11 cellular contexts compared by ENCODE assay signal in genomic region chr20:25238319-25239037, GRCh38. TPM values are rescaled to one million over a fixed set of nuclear protein-coding genes. Genes with fewer than 3 reads are reported as not detected.
A peak's percentile ranks its signal among the peaks of the same experiment; 100 is the strongest.
DNase-seq lines count a peak whose midpoint lies in the region; ATAC-seq, FAIRE-seq and TF ChIP-seq lines count a peak whose summit lies in the region.
"Had no signal": no experiment of that assay in that cellular context is flagged by ENCODE, and none has a peak within 500 bp of the region (broad histone marks: within the 10 kb centered on the region; RNA-seq: fewer than 3 reads in every experiment).

No MANE protein-coding gene starts in this region.

- DNase-seq in cardiac septum (ENCODE audit: low spot score) (peak; percentile 50), left ventricle myocardium superior (no peak), foreskin keratinocyte (peak; percentile 32 to 53), transverse colon (no peak), kidney tubule cell (ENCODE audit: low spot score) (no peak), frontal cortex (ENCODE audit: low spot score in 2 of 2) (no peak)
- no peak for DNase-seq in activated T-helper 2 cell treated with anti-CD3 and anti-CD28 coated beads, Interferon-gamma antibody, Interleukin-2, Interleukin-4, amounts not matched to agents 10 μg/mL and 5 μg/mL and 100 μg/mL, durations not matched to agents 14 hours and 24 hours and 36 hours (ENCODE audit: low spot score)
- no peak for DNase-seq in stimulated activated naive CD4-positive, alpha-beta T cell (lab: John Stamatoyannopoulos, UW)
- DNase-seq: CD4-positive, alpha-beta T cell; NCI-H510A had no signal

- peak overlapping the region; percentile 87 for H3K27ac Mint-ChIP-seq in activated T-helper 2 cell treated with anti-CD3 and anti-CD28 coated beads, Interferon-gamma antibody, Interleukin-2, Interleukin-4, amounts not matched to agents 10 μg/mL and 5 μg/mL and 100 μg/mL, durations not matched to agents 14 hours and 24 hours and 36 hours
- H3K27ac Mint-ChIP-seq: CD4-positive, alpha-beta T cell had no signal

- peak overlapping the region; percentile 93 for H3K27ac ChIP-seq in foreskin keratinocyte
- peak overlapping the region; percentile 56 to 76 (median 64) for H3K27ac ChIP-seq in transverse colon

- H3K4me1 Mint-ChIP-seq in activated T-helper 2 cell treated with anti-CD3 and anti-CD28 coated beads, Interferon-gamma antibody, Interleukin-2, Interleukin-4, amounts not matched to agents 10 μg/mL and 5 μg/mL and 100 μg/mL, durations not matched to agents 14 hours and 24 hours and 36 hours (ENCODE audit: low read depth) = peaks cover 16% of the 10 kb centered on the region

- no peaks in the 10 kb centered on the region for H3K9me3 Mint-ChIP-seq in activated T-helper 2 cell treated with anti-CD3 and anti-CD28 coated beads, Interferon-gamma antibody, Interleukin-2, Interleukin-4, amounts not matched to agents 10 μg/mL and 5 μg/mL and 100 μg/mL, durations not matched to agents 14 hours and 24 hours and 36 hours
- H3K9me3 Mint-ChIP-seq: CD4-positive, alpha-beta T cell had no signal

- peak overlapping the region; percentile 32 for H3K4me3 Mint-ChIP-seq in activated T-helper 2 cell treated with anti-CD3 and anti-CD28 coated beads, Interferon-gamma antibody, Interleukin-2, Interleukin-4, amounts not matched to agents 10 μg/mL and 5 μg/mL and 100 μg/mL, durations not matched to agents 14 hours and 24 hours and 36 hours (ENCODE audit: low read depth)
- H3K4me3 Mint-ChIP-seq: CD4-positive, alpha-beta T cell had no signal

- no peak for FAIRE-seq in frontal cortex (lab: Jason Lieb, UNC)
- FAIRE-seq: GM18507 had no signal

- H3K36me3 ChIP-seq in transverse colon = no peaks in the 10 kb centered on the region

- TF ChIP-seq CTCF in foreskin keratinocyte (conservative IDR thresholded peaks at IDR 0.05) (no peak), transverse colon (IDR thresholded peaks at IDR 0.05) (no peak)

- H3K4me1 ChIP-seq in foreskin keratinocyte = peaks cover 54% of the 10 kb centered on the region
- H3K4me1 ChIP-seq in transverse colon = peaks cover 6 to 46% (median 24%) of the 10 kb centered on the region in 4 donors

- peaks cover 9% of the 10 kb centered on the region for H3K27me3 Mint-ChIP-seq in activated T-helper 2 cell treated with anti-CD3 and anti-CD28 coated beads, Interferon-gamma antibody, Interleukin-2, Interleukin-4, amounts not matched to agents 10 μg/mL and 5 μg/mL and 100 μg/mL, durations not matched to agents 14 hours and 24 hours and 36 hours (ENCODE audit: low read depth)

- no peak overlapping the region for H3K4me3 ChIP-seq in transverse colon

- no peak for TF ChIP-seq EP300 in transverse colon (IDR thresholded peaks at IDR 0.05; ENCODE audit: low read depth)

- intact Hi-C loops in cardiac septum (cut with DNase I) (loop anchor here (5.0 kb wide), 1 partner anchor 186 kb away; no protein-coding TSS in a partner anchor), left ventricle myocardium superior (cut with micrococcal nuclease) (no loop called here), transverse colon (cut with DNase I; ENCODE audit: low total_unique reads) (no loop called here)
- intact Hi-C loops in activated T-helper 2 cell treated with anti-CD3 and anti-CD28 coated beads, Interferon-gamma antibody, Interleukin-2, Interleukin-4, amounts not matched to agents 10 μg/mL and 5 μg/mL and 100 μg/mL, durations not matched to agents 14 hours and 24 hours and 36 hours (cut with micrococcal nuclease) = loop anchor here (1.0 to 5.0 kb wide), 4 partner anchors 9 to 291 kb away; partner anchors contain the start of genes CST7 and ENTPD6

- in situ Hi-C loops in transverse colon (cut with MboI; ENCODE audit: low pct_ligation_motif_present in 1 of 4, low pct_unique_long_range_greater_than_20kb in 1 of 4, low sequenced_read_pairs in 3 of 4) = no loop called here

- no peaks in the 10 kb centered on the region for H3K9me3 ChIP-seq in transverse colon

- H3K27me3 ChIP-seq in foreskin keratinocyte (no peaks in the 10 kb centered on the region), transverse colon (no peaks in the 10 kb centered on the region)

- 95 to 96% methylated on average over 5 to 12 of the region's 12 CpGs for WGBS in transverse colon (ENCODE audit: low coverage in 1 of 2), 2 donors

- ATAC-seq in left ventricle myocardium superior = no peak
- ATAC-seq in foreskin keratinocyte = peak; percentile 32

- TF ChIP-seq POLR2A in transverse colon (IDR thresholded peaks at IDR 0.05) = no peak

- no peaks in the 10 kb centered on the region for H3K36me3 Mint-ChIP-seq in activated T-helper 2 cell treated with anti-CD3 and anti-CD28 coated beads, Interferon-gamma antibody, Interleukin-2, Interleukin-4, amounts not matched to agents 10 μg/mL and 5 μg/mL and 100 μg/mL, durations not matched to agents 14 hours and 24 hours and 36 hours (ENCODE audit: low read depth)

RNA-seq across cellular contexts. Expression of gene PYGB, which starts 9.4 kb away (rescaled TPM):
- 386 TPM for total RNA-seq in cardiac septum
- total RNA-seq in left ventricle myocardium superior = 205 TPM
- 34.5 and 37.1 TPM in 2 replicates for total RNA-seq in activated T-helper 2 cell treated with anti-CD3 and anti-CD28 coated beads, Interferon-gamma antibody, Interleukin-2, Interleukin-4, amounts not matched to agents 10 μg/mL and 5 μg/mL and 100 μg/mL, durations not matched to agents 14 hours and 24 hours and 36 hours
- 311 and 439 TPM in 2 replicates for total RNA-seq in foreskin keratinocyte
- polyA plus RNA-seq in foreskin keratinocyte = 196 and 255 TPM in 2 replicates
- total RNA-seq in transverse colon = 100 to 1,000 TPM; 195 to 554 (median 359) TPM
- total RNA-seq in frontal cortex = 66.0 TPM

RNA-seq across cellular contexts. Expression of gene ENTPD6, which starts 43.0 kb away (rescaled TPM):
- total RNA-seq in cardiac septum = 102 TPM
- 130 TPM for total RNA-seq in left ventricle myocardium superior
- 48.8 and 49.1 TPM in 2 replicates for total RNA-seq in activated T-helper 2 cell treated with anti-CD3 and anti-CD28 coated beads, Interferon-gamma antibody, Interleukin-2, Interleukin-4, amounts not matched to agents 10 μg/mL and 5 μg/mL and 100 μg/mL, durations not matched to agents 14 hours and 24 hours and 36 hours
- 74.6 and 78.4 TPM in 2 replicates for total RNA-seq in foreskin keratinocyte
- polyA plus RNA-seq in foreskin keratinocyte = 70.2 and 73.3 TPM in 2 replicates
- total RNA-seq in transverse colon = 100 to 1,000 TPM; 163 to 261 (median 224) TPM
- 48.5 TPM for total RNA-seq in frontal cortex

Comparison
In these comparisons a context has a peak if more than half of its experiments do, and no peak if none do; other contexts are left out.
1. DNase-seq: peak in cardiac septum (single experiment) and foreskin keratinocyte (2 of 2); none in left ventricle myocardium superior (single experiment), activated T-helper 2 cell treated with anti-CD3 and anti-CD28 coated beads, Interferon-gamma antibody, Interleukin-2, Interleukin-4, amounts not matched to agents 10 μg/mL and 5 μg/mL and 100 μg/mL, durations not matched to agents 14 hours and 24 hours and 36 hours (single experiment), transverse colon (single experiment), stimulated activated naive CD4-positive, alpha-beta T cell (0 of 6), kidney tubule cell (single experiment) and frontal cortex (0 of 2).
2. intact Hi-C loops: an anchor here in cardiac septum (5.0 kb wide) and activated T-helper 2 cell treated with anti-CD3 and anti-CD28 coated beads, Interferon-gamma antibody, Interleukin-2, Interleukin-4, amounts not matched to agents 10 μg/mL and 5 μg/mL and 100 μg/mL, durations not matched to agents 14 hours and 24 hours and 36 hours (1.0 to 5.0 kb wide); none called in left ventricle myocardium superior and transverse colon.